Comparison of ENCODE assay signal across 26 cellular contexts in genomic region chr6:111996159-111996558, GRCh38. TPM values are rescaled to one million over a fixed set of nuclear protein-coding genes. Genes with fewer than 3 reads are reported as not detected.
DNase-seq lines count a peak whose midpoint lies in the region; ATAC-seq and TF ChIP-seq lines count a peak whose summit lies in the region.
"Had no signal": no experiment of that assay in that cellular context is flagged by ENCODE, and none has a peak within 500 bp of the region (broad histone marks: within the 10 kb centered on the region; RNA-seq: fewer than 3 reads in every experiment).

No MANE protein-coding gene starts in this region.

- POLR2A ChIA-PET in activated CD4-positive, alpha-beta T cell treated with anti-CD3 and anti-CD28 coated beads for 36 hours (lab: Charles Lee), result interaction anchor here (0.7 kb wide), 2 partner anchors 284 to 1145 kb away, joined by 3 read pairs; no protein-coding TSS in a partner anchor
- POLR2A ChIA-PET in CD8-positive, alpha-beta memory T cell (lab: Charles Lee), result interaction anchor here (0.7 to 1.0 kb wide), 2 partner anchors 286 to 312 kb away, joined by 3 to 13 read pairs; no protein-coding TSS in a partner anchor
- POLR2A ChIA-PET in activated CD8-positive, alpha-beta T cell treated with anti-CD3 and anti-CD28 coated beads, Interleukin-2, amount 10 ng/mL, durations not matched to agents 7 days and 5 days (lab: Charles Lee), result no interaction called here

- H3K4me3 ChIP-seq in CD8-positive, alpha-beta memory T cell (ENCODE audit: low read length), result peak overlapping the region; percentile 3
- H3K4me3 ChIP-seq in adrenal gland, result no peak overlapping the region
- H3K4me3 ChIP-seq: BLaER1 treated with 17β-estradiol and CSF1 and Interleukin-3, amounts not matched to agents 10 nM and 100 nM; SJCRH30; suprapubic skin had no signal

- H3K27me3 Mint-ChIP-seq in activated CD4-positive, alpha-beta T cell treated with anti-CD3 and anti-CD28 coated beads for 36 hours, result no peaks in the 10 kb centered on the region
- H3K27me3 Mint-ChIP-seq in CD8-positive, alpha-beta memory T cell, result peaks cover 0 to 2% of the 10 kb centered on the region in 2 donors
- no peaks in the 10 kb centered on the region for H3K27me3 Mint-ChIP-seq in activated CD8-positive, alpha-beta T cell treated with anti-CD3 and anti-CD28 coated beads, Interleukin-2, amount 10 ng/mL, durations not matched to agents 7 days and 5 days (ENCODE audit: low read depth)
- peaks cover 0 to 4% (median 0%) of the 10 kb centered on the region in 3 donors for H3K27me3 Mint-ChIP-seq in immature natural killer cell (ENCODE audit: low read depth in 3 of 3)

- TF ChIP-seq CTCF in adrenal gland (IDR thresholded peaks at IDR 0.05), result no peak

- no peaks in the 10 kb centered on the region for H3K27me3 ChIP-seq in CD8-positive, alpha-beta memory T cell (ENCODE audit: insufficient read depth, low read length, poor library complexity, severe bottlenecking)
- H3K27me3 ChIP-seq in adrenal gland, result no peaks in the 10 kb centered on the region
- H3K27me3 ChIP-seq: BLaER1 treated with 17β-estradiol and CSF1 and Interleukin-3, amounts not matched to agents 10 nM and 100 nM; esophagus muscularis mucosa; SJCRH30; suprapubic skin had no signal

- TF ChIP-seq POLR2A in adrenal gland (IDR thresholded peaks at IDR 0.05), result no peak

- H3K4me3 Mint-ChIP-seq in activated CD4-positive, alpha-beta T cell treated with anti-CD3 and anti-CD28 coated beads for 36 hours, result no peak overlapping the region
- H3K4me3 Mint-ChIP-seq in CD8-positive, alpha-beta memory T cell, result no peak overlapping the region
- H3K4me3 Mint-ChIP-seq in activated CD8-positive, alpha-beta T cell treated with anti-CD3 and anti-CD28 coated beads, Interleukin-2, amount 10 ng/mL, durations not matched to agents 7 days and 5 days, result no peak overlapping the region
- H3K4me3 Mint-ChIP-seq in immature natural killer cell, result no peak overlapping the region
- H3K4me3 Mint-ChIP-seq: H9, mesothelial cell of epicardium had no signal

- peaks cover 50% of the 10 kb centered on the region for H3K4me1 ChIP-seq in CD8-positive, alpha-beta memory T cell (ENCODE audit: insufficient read depth, low read length)
- H3K4me1 ChIP-seq in adrenal gland (replicated peaks in 1 of 2), result peaks cover 0 to 6% of the 10 kb centered on the region in 2 donors

- H3K27ac ChIP-seq in CD8-positive, alpha-beta memory T cell (ENCODE audit: low read depth, low read length), result no peak overlapping the region
- H3K27ac ChIP-seq in adrenal gland, result no peak overlapping the region
- H3K27ac ChIP-seq: BLaER1 treated with 17β-estradiol and CSF1 and Interleukin-3, amounts not matched to agents 10 nM and 100 nM; esophagus muscularis mucosa; neutrophil; SJCRH30; spleen; suprapubic skin had no signal

- no peaks in the 10 kb centered on the region for H3K36me3 Mint-ChIP-seq in activated CD4-positive, alpha-beta T cell treated with anti-CD3 and anti-CD28 coated beads for 36 hours (ENCODE audit: low read depth)
- H3K36me3 Mint-ChIP-seq in CD8-positive, alpha-beta memory T cell, result no peaks in the 10 kb centered on the region
- H3K36me3 Mint-ChIP-seq in activated CD8-positive, alpha-beta T cell treated with anti-CD3 and anti-CD28 coated beads, Interleukin-2, amount 10 ng/mL, durations not matched to agents 7 days and 5 days (ENCODE audit: low read depth), result no peaks in the 10 kb centered on the region
- H3K36me3 Mint-ChIP-seq in immature natural killer cell, result no peaks in the 10 kb centered on the region
- H3K36me3 Mint-ChIP-seq: mesothelial cell of epicardium had no signal

- 73 to 83% (median 79%) methylated on average over 10 of the region's 10 CpGs for WGBS in adrenal gland, 4 donors

- H3K36me3 ChIP-seq in CD8-positive, alpha-beta memory T cell (ENCODE audit: insufficient read depth, low read length), result no peaks in the 10 kb centered on the region
- H3K36me3 ChIP-seq in adrenal gland (replicated peaks in 1 of 2), result no peaks in the 10 kb centered on the region
- H3K36me3 ChIP-seq: BLaER1 treated with 17β-estradiol and CSF1 and Interleukin-3, amounts not matched to agents 10 nM and 100 nM; esophagus muscularis mucosa; neutrophil; SJCRH30; spleen; suprapubic skin had no signal

- peaks cover 59% of the 10 kb centered on the region for H3K4me1 Mint-ChIP-seq in activated CD4-positive, alpha-beta T cell treated with anti-CD3 and anti-CD28 coated beads for 36 hours
- peaks cover 39 to 51% (median 48%) of the 10 kb centered on the region in 3 donors for H3K4me1 Mint-ChIP-seq in CD8-positive, alpha-beta memory T cell
- H3K4me1 Mint-ChIP-seq in activated CD8-positive, alpha-beta T cell treated with anti-CD3 and anti-CD28 coated beads, Interleukin-2, amount 10 ng/mL, durations not matched to agents 7 days and 5 days (ENCODE audit: low read depth), result peaks cover 51% of the 10 kb centered on the region
- peaks cover 33 to 40% of the 10 kb centered on the region in 2 donors for H3K4me1 Mint-ChIP-seq in immature natural killer cell

- peaks cover 2% of the 10 kb centered on the region for H3K9me3 Mint-ChIP-seq in activated CD4-positive, alpha-beta T cell treated with anti-CD3 and anti-CD28 coated beads for 36 hours (ENCODE audit: low read depth)
- H3K9me3 Mint-ChIP-seq in CD8-positive, alpha-beta memory T cell, result no peaks in the 10 kb centered on the region
- no peaks in the 10 kb centered on the region for H3K9me3 Mint-ChIP-seq in activated CD8-positive, alpha-beta T cell treated with anti-CD3 and anti-CD28 coated beads, Interleukin-2, amount 10 ng/mL, durations not matched to agents 7 days and 5 days (ENCODE audit: insufficient read depth)
- H3K9me3 Mint-ChIP-seq in immature natural killer cell, result no peaks in the 10 kb centered on the region
- H3K9me3 Mint-ChIP-seq: H9 had no signal

- CTCF ChIA-PET in activated CD4-positive, alpha-beta T cell treated with anti-CD3 and anti-CD28 coated beads for 36 hours (lab: Charles Lee), result interaction anchor here (0.6 to 4.9 kb wide), 11 partner anchors 9 to 287 kb away, joined by 3 to 44 read pairs (median 4); no protein-coding TSS in a partner anchor
- CTCF ChIA-PET in CD8-positive, alpha-beta memory T cell (lab: Charles Lee), result interaction anchor here (0.8 to 6.4 kb wide), 8 partner anchors 9 to 287 kb away, joined by 3 to 37 read pairs (median 4); no protein-coding TSS in a partner anchor
- CTCF ChIA-PET in activated CD8-positive, alpha-beta T cell treated with anti-CD3 and anti-CD28 coated beads, Interleukin-2, amount 10 ng/mL, durations not matched to agents 7 days and 5 days (lab: Charles Lee), result interaction anchor here (0.9 to 3.4 kb wide), 18 partner anchors 13 to 737 kb away, joined by 3 to 45 read pairs (median 6); partner anchors contain the start of gene FYN

- ATAC-seq in activated CD4-positive, alpha-beta T cell treated with anti-CD3 and anti-CD28 coated beads for 36 hours, result no peak
- ATAC-seq in activated CD8-positive, alpha-beta T cell treated with anti-CD3 and anti-CD28 coated beads, Interleukin-2, amount 10 ng/mL, durations not matched to agents 7 days and 5 days, result peak; percentile 40
- no peak for ATAC-seq in Right ventricle myocardium inferior
- ATAC-seq: activated CD4-positive, CD25-positive, alpha-beta regulatory T cell treated with anti-CD3 and anti-CD28 coated beads, Interleukin-2, amount 50 U/mL, for 24 hours had no signal

- H3K9me3 ChIP-seq in CD8-positive, alpha-beta memory T cell (ENCODE audit: low read length), result no peaks in the 10 kb centered on the region
- H3K9me3 ChIP-seq in adrenal gland (replicated peaks in 1 of 3), result no peaks in the 10 kb centered on the region
- H3K9me3 ChIP-seq: esophagus muscularis mucosa, neutrophil, SJCRH30, spleen, suprapubic skin had no signal

- H3K27ac Mint-ChIP-seq in activated CD4-positive, alpha-beta T cell treated with anti-CD3 and anti-CD28 coated beads for 36 hours, result peak overlapping the region; percentile 72
- H3K27ac Mint-ChIP-seq in CD8-positive, alpha-beta memory T cell, result peak overlapping the region in 2 of 8 donors; percentile 16 to 27
- H3K27ac Mint-ChIP-seq in activated CD8-positive, alpha-beta T cell treated with anti-CD3 and anti-CD28 coated beads, Interleukin-2, amount 10 ng/mL, durations not matched to agents 7 days and 5 days, result peak overlapping the region; percentile 28
- H3K27ac Mint-ChIP-seq in immature natural killer cell, result peak overlapping the region in 4 of 6 donors; percentile 14 to 43 (median 32)
- H3K27ac Mint-ChIP-seq: H9, mesothelial cell of epicardium had no signal

- DNase-seq in activated CD4-positive, alpha-beta T cell treated with anti-CD3 and anti-CD28 coated beads for 36 hours, result peak; percentile 44
- no peak for DNase-seq in activated CD4-positive, alpha-beta T cell treated with anti-CD3 and anti-CD28 coated beads for 4 hours
- DNase-seq in CD8-positive, alpha-beta memory T cell, result no peak
- DNase-seq in activated CD8-positive, alpha-beta T cell treated with anti-CD3 and anti-CD28 coated beads, Interleukin-2, amount 10 ng/mL, durations not matched to agents 7 days and 5 days, result peak; percentile 39
- no peak for DNase-seq in immature natural killer cell
- no peak for DNase-seq in adrenal gland
- DNase-seq in HK-2 (ENCODE audit: unreplicated experiment), result no peak
- DNase-seq in Right ventricle myocardium inferior (ENCODE audit: missing footprints), result no peak
- DNase-seq: activated CD8-positive, alpha-beta memory T cell treated with anti-CD3 and anti-CD28 coated beads, Interleukin-2, amount 50 U/mL, for 48 hours; effector CD8-positive, alpha-beta T cell; H9; NCI-H1436; NCI-H774; SJCRH30; spleen; stimulated activated CD4-positive, alpha-beta T cell treated with anti-CD3 and anti-CD28 coated beads, Interleukin-4, amount 100 ng/mL, for 4 hours had no signal

- intact Hi-C loops in activated CD4-positive, alpha-beta T cell treated with anti-CD3 and anti-CD28 coated beads for 36 hours (cut with DNase I, micrococcal nuclease), result loop anchor here (1.0 to 10.0 kb wide), 8 partner anchors 22 to 737 kb away; partner anchors contain the start of gene FYN (in 1 of the 2)
- intact Hi-C loops in adrenal gland (cut with DNase I), result loop anchor here (5.0 kb wide), 1 partner anchor 284 kb away; no protein-coding TSS in a partner anchor
- intact Hi-C loops in Right ventricle myocardium inferior (cut with DNase I), result loop anchor here (2.0 kb wide), 1 partner anchor 123 kb away; the partner anchor contains the start of gene FYN

RNA-seq across cellular contexts. Expression of gene CCN6, which starts 57.7 kb away (rescaled TPM):
- total RNA-seq in activated CD4-positive, alpha-beta T cell treated with anti-CD3 and anti-CD28 coated beads for 36 hours, result under 1 TPM; 0.26 to 0.32 TPM
- total RNA-seq in CD8-positive, alpha-beta memory T cell, result not detected
- 0.15 TPM for polyA plus RNA-seq in CD8-positive, alpha-beta memory T cell
- total RNA-seq in activated CD8-positive, alpha-beta T cell treated with anti-CD3 and anti-CD28 coated beads, Interleukin-2, amount 10 ng/mL, durations not matched to agents 7 days and 5 days, result not detected
- not detected for polyA plus RNA-seq in immature natural killer cell
- total RNA-seq in adrenal gland, result not detected
- polyA plus RNA-seq in adrenal gland, result not detected
- not detected for total RNA-seq in Right ventricle myocardium inferior
- total RNA-seq: A673, cerebellum, esophagus muscularis mucosa, glomerular endothelial cell, H9, mesothelial cell of epicardium, PC-3, SJCRH30, spleen had no signal

Comparison
In these comparisons a context has a peak if more than half of its experiments do, and no peak if none do; other contexts are left out.
1. DNase-seq: peak in activated CD4-positive, alpha-beta T cell treated with anti-CD3 and anti-CD28 coated beads for 36 hours (single experiment) and activated CD8-positive, alpha-beta T cell treated with anti-CD3 and anti-CD28 coated beads, Interleukin-2, amount 10 ng/mL, durations not matched to agents 7 days and 5 days (single experiment); none in activated CD4-positive, alpha-beta T cell treated with anti-CD3 and anti-CD28 coated beads for 4 hours (0 of 2), CD8-positive, alpha-beta memory T cell (0 of 5), immature natural killer cell (0 of 3), adrenal gland (0 of 7), HK-2 (single experiment) and Right ventricle myocardium inferior (single experiment).